In the genomic region with DNA sequence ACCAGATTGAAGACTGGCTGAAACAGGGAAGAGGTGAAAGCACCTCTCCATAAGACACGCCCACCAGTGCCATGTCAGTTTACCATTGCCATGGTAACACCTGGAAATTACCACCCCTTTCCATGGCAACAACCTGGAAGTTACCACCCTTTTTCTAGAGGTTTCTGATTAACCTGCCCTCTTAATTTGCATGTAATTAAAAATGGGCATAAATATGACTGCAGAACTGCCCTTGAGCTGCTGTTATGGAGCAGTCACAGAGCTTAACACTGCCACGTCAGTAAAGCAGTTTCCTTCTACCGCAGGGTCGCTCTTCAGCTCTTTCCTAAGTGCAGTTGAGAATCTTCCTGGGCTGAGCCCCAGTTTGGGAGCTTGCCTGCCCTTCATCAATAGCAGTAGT, we compare ENCODE assay signal across 8 cellular contexts. TPM values are rescaled to one million over a fixed set of nuclear protein-coding genes. Genes with fewer than 3 reads are reported as not detected.
DNase-seq lines count a peak whose midpoint lies in the region; ATAC-seq and TF ChIP-seq lines count a peak whose summit lies in the region.

No MANE protein-coding gene starts in this region.

- H3K4me3 ChIP-seq in CD4-positive, CD25-positive, alpha-beta regulatory T cell (ENCODE audit: low read depth, low read length): peak overlapping the region; percentile 58
- H3K4me3 ChIP-seq in testis: no peak overlapping the region

- H3K9me3 ChIP-seq in CD4-positive, CD25-positive, alpha-beta regulatory T cell (ENCODE audit: control insufficient read depth in 2 of 2, low read length in 2 of 2): no peaks in the 10 kb centered on the region
- H3K9me3 ChIP-seq in testis: no peaks in the 10 kb centered on the region

- peaks cover 43 to 95% (median 73%) of the 10 kb centered on the region in 4 donors for H3K4me1 Mint-ChIP-seq in CD4-positive, CD25-positive, alpha-beta regulatory T cell
- H3K4me1 Mint-ChIP-seq in activated naive CD8-positive, alpha-beta T cell (ENCODE audit: low read depth): peaks cover 85% of the 10 kb centered on the region
- H3K4me1 Mint-ChIP-seq in naive B cell: peaks cover 58 to 94% (median 79%) of the 10 kb centered on the region in 3 donors
- H3K4me1 Mint-ChIP-seq in HFFc6 (ENCODE audit: low read depth): peaks cover 30% of the 10 kb centered on the region

- H3K27me3 ChIP-seq in CD4-positive, CD25-positive, alpha-beta regulatory T cell (ENCODE audit: control insufficient read depth, insufficient read depth, low read length): no peaks in the 10 kb centered on the region
- no peaks in the 10 kb centered on the region for H3K27me3 ChIP-seq in testis

- no peaks in the 10 kb centered on the region for H3K9me3 Mint-ChIP-seq in CD4-positive, CD25-positive, alpha-beta regulatory T cell
- no peaks in the 10 kb centered on the region for H3K9me3 Mint-ChIP-seq in activated naive CD8-positive, alpha-beta T cell (ENCODE audit: low read depth)
- no peaks in the 10 kb centered on the region for H3K9me3 Mint-ChIP-seq in naive B cell
- H3K9me3 Mint-ChIP-seq in HFFc6: no peaks in the 10 kb centered on the region

- DNase-seq in CD4-positive, CD25-positive, alpha-beta regulatory T cell: peak; percentile 71 to 80 (median 76)
- peak; percentile 46 for DNase-seq in naive B cell
- DNase-seq in HFFc6: no peak
- DNase-seq in testis: no peak
- no peak for DNase-seq in HK-2 (ENCODE audit: unreplicated experiment)

- WGBS in testis, 2 donors: 72 to 74% methylated on average over 4 of the region's 4 CpGs

- peaks cover 8% of the 10 kb centered on the region for H3K36me3 Mint-ChIP-seq in CD4-positive, CD25-positive, alpha-beta regulatory T cell
- H3K36me3 Mint-ChIP-seq in activated naive CD8-positive, alpha-beta T cell: peaks cover 2% of the 10 kb centered on the region
- H3K36me3 Mint-ChIP-seq in naive B cell (no peaks in the 10 kb centered on the region), HFFc6 (ENCODE audit: low read depth) (no peaks in the 10 kb centered on the region)

- H3K27ac Mint-ChIP-seq in CD4-positive, CD25-positive, alpha-beta regulatory T cell: peak overlapping the region; percentile 75 to 97 (median 95)
- H3K27ac Mint-ChIP-seq in activated naive CD8-positive, alpha-beta T cell: peak overlapping the region; percentile 91
- H3K27ac Mint-ChIP-seq in naive B cell (peak overlapping the region; percentile 56 to 93 (median 89)), HFFc6 (no peak overlapping the region)

- TF ChIP-seq POLR2A in testis (IDR thresholded peaks at IDR 0.05): no peak

- no peaks in the 10 kb centered on the region for H3K36me3 ChIP-seq in CD4-positive, CD25-positive, alpha-beta regulatory T cell (ENCODE audit: control insufficient read depth, insufficient read depth, low read length)
- H3K36me3 ChIP-seq in testis (ENCODE audit: low read depth, missing control alignments): no peaks in the 10 kb centered on the region

- peaks cover 99% of the 10 kb centered on the region for H3K4me1 ChIP-seq in CD4-positive, CD25-positive, alpha-beta regulatory T cell (ENCODE audit: control insufficient read depth, insufficient read depth, low read length, poor library complexity, severe bottlenecking)
- peaks cover 5% of the 10 kb centered on the region for H3K4me1 ChIP-seq in testis

- TF ChIP-seq CTCF in HFFc6 (IDR thresholded peaks at IDR 0.05) (no peak), testis (IDR thresholded peaks at IDR 0.05) (no peak)

- intact Hi-C loops in testis (cut with DNase I; ENCODE audit: low total_unique reads): no loop called here

- ATAC-seq in CD4-positive, CD25-positive, alpha-beta regulatory T cell (ENCODE audit: low read depth in 2 of 2): peak; percentile 54
- peak; percentile 45 for ATAC-seq in GM19035 (IDR thresholded peaks at IDR 0.05; ENCODE audit: unreplicated experiment)
- ATAC-seq in HG03442 (IDR thresholded peaks at IDR 0.05; ENCODE audit: unreplicated experiment): peak; percentile 33
- ATAC-seq in naive B cell (ENCODE audit: low read depth in 2 of 2): peak; percentile 65 to 76

- peak overlapping the region; percentile 68 to 96 (median 83) for H3K4me3 Mint-ChIP-seq in CD4-positive, CD25-positive, alpha-beta regulatory T cell
- H3K4me3 Mint-ChIP-seq in activated naive CD8-positive, alpha-beta T cell: peak overlapping the region; percentile 79
- H3K4me3 Mint-ChIP-seq in naive B cell (peak overlapping the region; percentile 0 to 76 (median 46)), HFFc6 (no peak overlapping the region)

- no peaks in the 10 kb centered on the region for H3K27me3 Mint-ChIP-seq in CD4-positive, CD25-positive, alpha-beta regulatory T cell
- H3K27me3 Mint-ChIP-seq in activated naive CD8-positive, alpha-beta T cell: no peaks in the 10 kb centered on the region
- H3K27me3 Mint-ChIP-seq in naive B cell (no peaks in the 10 kb centered on the region), HFFc6 (ENCODE audit: insufficient read depth) (peaks cover 1% of the 10 kb centered on the region; the same call in 1 of the 2 replicates)

- H3K27ac ChIP-seq in CD4-positive, CD25-positive, alpha-beta regulatory T cell (ENCODE audit: insufficient read depth, low read length, poor library complexity, severe bottlenecking): peak overlapping the region; percentile 92
- H3K27ac ChIP-seq in testis: no peak overlapping the region

RNA-seq across cellular contexts. Expression of a gene that starts 55.2 kb away (rescaled TPM):
- total RNA-seq in CD4-positive, CD25-positive, alpha-beta regulatory T cell: 158 TPM
- polyA plus RNA-seq in CD4-positive, CD25-positive, alpha-beta regulatory T cell: 10 to 100 TPM in 2 of 4 donors, 1 to 10 TPM in 2; 5.5 to 12.8 (median 8.0) TPM
- polyA plus RNA-seq in naive B cell (ENCODE audit: low read depth in 6 of 6) (1 to 10 TPM; 3.2 to 7.8 (median 4.5) TPM), testis (ENCODE audit: insufficient read depth, low read depth, low replicate concordance) (27.5 TPM)
- total RNA-seq in HFFc6 (2021; fragmentation: NEBNext Ultra II Directional; extraction: Animal tissue kit (Norgen Biotek cat#: 25700)): 10 to 100 TPM; 16.9 to 23.3 (median 20.6) TPM
- total RNA-seq in testis: 10 to 100 TPM; 20.3 to 26.4 TPM

Comparison
In these comparisons a context has a peak if more than half of its experiments do, and no peak if none do; other contexts are left out.
1. DNase-seq: peak in CD4-positive, CD25-positive, alpha-beta regulatory T cell (3 of 3) and naive B cell (single experiment); none in HFFc6 (single experiment), testis (single experiment) and HK-2 (single experiment).
2. Peak in every context shown above with its lines, with median percentiles within 50 percentile points of each other: ATAC-seq.